1 cellular context compared by ENCODE assay signal in genomic region chr1:19869929-19870328, GRCh38.
TF ChIP-seq lines count a peak whose summit lies in the region.

No MANE protein-coding gene starts in this region.

TF ChIP-seq in K562, 482 proteins besides CTCF, POLR2A, EP300 and RAD21 (continued from another document and continues in another):
- TF ChIP-seq MLLT1 (IDR thresholded peaks at IDR 0.05) = no peak; a peak in 2 of 4 replicates
- no peak for TF ChIP-seq HDAC6 (IDR thresholded peaks at IDR 0.05; ENCODE audit: low read depth, low read length)
- peak; percentile 79; the same call in 1 of the 2 replicates for TF ChIP-seq HLTF (IDR thresholded peaks at IDR 0.05)
- TF ChIP-seq HDAC1 (IDR thresholded peaks at IDR 0.05) = peak; percentile 23 to 97; a peak in 2 of 4 replicates
- peak; percentile 96 for TF ChIP-seq PHB2 (IDR thresholded peaks at IDR 0.05; ENCODE audit: low read depth)
- no peak for TF ChIP-seq ZNF699 (CRISPR knock-in tag; IDR thresholded peaks at IDR 0.05; ENCODE audit: insufficient replicate concordance)
- no peak for TF ChIP-seq KAT2B (IDR thresholded peaks at IDR 0.05; ENCODE audit: low read depth, low read length)
- TF ChIP-seq MYC (IDR thresholded peaks at IDR 0.05; ENCODE audit: low read depth, low read length) = peak; percentile 56; the same call in 1 of the 2 replicates
- no peak for TF ChIP-seq MYC (CRISPR knock-in tag; IDR thresholded peaks at IDR 0.05; ENCODE audit: borderline replicate concordance, low read depth)
- TF ChIP-seq SIX5 (IDR thresholded peaks at IDR 0.05; ENCODE audit: borderline replicate concordance in 1 of 2, insufficient read depth in 1 of 2, low read depth in 1 of 2, low read length in 2 of 2) = no peak
- peak; percentile 100 for TF ChIP-seq TEAD4 (IDR thresholded peaks at IDR 0.05; ENCODE audit: low read length)
- no peak for TF ChIP-seq TEAD4 (CRISPR knock-in tag; IDR thresholded peaks at IDR 0.05; ENCODE audit: borderline replicate concordance)
- TF ChIP-seq ELF2 (CRISPR knock-in tag; IDR thresholded peaks at IDR 0.05) = no peak
- TF ChIP-seq PHF8 (IDR thresholded peaks at IDR 0.05; ENCODE audit: borderline replicate concordance, low read length) = no peak
- TF ChIP-seq E2F5 (CRISPR knock-in tag; IDR thresholded peaks at IDR 0.05) = no peak
- 0 out of 2 replicates have a peak, but pooled peaks have one; percentile 63 for TF ChIP-seq MXI1 (IDR thresholded peaks at IDR 0.05; ENCODE audit: low read depth, low read length)
- peak; percentile 82; the same call in 1 of the 2 replicates for TF ChIP-seq ZNF445 (CRISPR knock-in tag; IDR thresholded peaks at IDR 0.05; ENCODE audit: low read depth)
- TF ChIP-seq TCF3 (CRISPR knock-in tag; IDR thresholded peaks at IDR 0.05) = peak; percentile 99
- TF ChIP-seq GTF2B (IDR thresholded peaks at IDR 0.05; ENCODE audit: extremely low read depth, insufficient read length) = no peak
- TF ChIP-seq CREB3L1 (IDR thresholded peaks at IDR 0.05; ENCODE audit: borderline replicate concordance, low read depth) = peak; percentile 47; the same call in 1 of the 2 replicates
- no peak for TF ChIP-seq SIRT6 (IDR thresholded peaks at IDR 0.05; ENCODE audit: low read depth, low read length)
- TF ChIP-seq ZFP91 (CRISPR knock-in tag; IDR thresholded peaks at IDR 0.05) = no peak
- TF ChIP-seq ZNF318 (IDR thresholded peaks at IDR 0.05; ENCODE audit: borderline replicate concordance in 1 of 2, low read depth in 1 of 2) = no peak
- no peak for TF ChIP-seq KAT7 (CRISPR knock-in tag; IDR thresholded peaks at IDR 0.05; ENCODE audit: borderline replicate concordance)
- TF ChIP-seq HEY1 (CRISPR knock-in tag; IDR thresholded peaks at IDR 0.05; ENCODE audit: borderline replicate concordance) = peak; percentile 93
- no peak for TF ChIP-seq HNRNPK (IDR thresholded peaks at IDR 0.05; ENCODE audit: low read depth, low read length, poor library complexity, severe bottlenecking)
- peak; percentile 85; the same call in 1 of the 2 replicates for TF ChIP-seq ZNF668 (CRISPR knock-in tag; IDR thresholded peaks at IDR 0.05)
- no peak for TF ChIP-seq REST (CRISPR knock-in tag; IDR thresholded peaks at IDR 0.05; ENCODE audit: low read depth)
- TF ChIP-seq DEAF1 (CRISPR knock-in tag; IDR thresholded peaks at IDR 0.05) = 0 out of 2 replicates have a peak, but pooled peaks have one; percentile 20
- no peak for TF ChIP-seq TSC22D4 (tag; IDR thresholded peaks at IDR 0.05)
- no peak for TF ChIP-seq E4F1 (CRISPR knock-in tag; IDR thresholded peaks at IDR 0.05; ENCODE audit: borderline replicate concordance)
- TF ChIP-seq SAFB2 (IDR thresholded peaks at IDR 0.05; ENCODE audit: borderline replicate concordance, low read depth, low read length, severe bottlenecking) = no peak
- no peak for TF ChIP-seq COPS2 (conservative IDR thresholded peaks at IDR 0.05)
